In genomic region chr6:6569043-6569442, GRCh38 we compare ENCODE assay signal across 1 cellular context.
TF ChIP-seq lines count a peak whose summit lies in the region.

No MANE protein-coding gene starts in this region.

TF ChIP-seq in GM23338, 12 proteins besides CTCF, POLR2A, EP300 and RAD21 (continued from another document):
- no peak for TF ChIP-seq ZNF462 (CRISPR knock-in tag; IDR thresholded peaks at IDR 0.05)
- TF ChIP-seq ZNF331 (CRISPR knock-in tag; IDR thresholded peaks at IDR 0.05; ENCODE audit: low read depth), result no peak
- no peak for TF ChIP-seq ZNF114 (CRISPR knock-in tag; IDR thresholded peaks at IDR 0.05)
- no peak for TF ChIP-seq ETS1 (IDR thresholded peaks at IDR 0.05)
TF ChIP-seq in GM23338: peak in this region for 0.
